ENCODE assay signal across 25 cellular contexts in genomic region chr3:32124977-32125376, GRCh38.
"Had no signal": no experiment of that assay in that cellular context is flagged by ENCODE, and none has a peak within 500 bp of the region (broad histone marks: within the 10 kb centered on the region; RNA-seq: fewer than 3 reads in every experiment).

No MANE protein-coding gene starts in this region.

- H3K4me1 Mint-ChIP-seq: neural crest cell had no signal

- H3K9me3 Mint-ChIP-seq: central memory CD8-positive, alpha-beta T cell; dendritic cell treated with granulocyte-macrophage colony-stimulating factor and Interleukin-4, amounts not matched to agents 40 ng/mL and 50 ng/mL, for 4 days; endodermal cell; immature natural killer cell; natural killer cell; neural crest cell; stimulated activated memory B cell treated with anti-CD40 and anti-IgM and Interleukin-4, amounts not matched to agents 10 μg/mL and 1 μg/mL and 100 μg/mL, for 72 hours had no signal

- H3K27me3 Mint-ChIP-seq: central memory CD8-positive, alpha-beta T cell; dendritic cell treated with granulocyte-macrophage colony-stimulating factor and Interleukin-4, amounts not matched to agents 40 ng/mL and 50 ng/mL, for 4 days; progenitor cell of endocrine pancreas; stimulated activated memory B cell treated with anti-CD40 and anti-IgM and Interleukin-4, amounts not matched to agents 10 μg/mL and 1 μg/mL and 100 μg/mL, for 72 hours had no signal

- H3K36me3 Mint-ChIP-seq: natural killer cell had no signal

- H3K4me3 Mint-ChIP-seq: central memory CD8-positive, alpha-beta T cell; dendritic cell treated with granulocyte-macrophage colony-stimulating factor and Interleukin-4, amounts not matched to agents 40 ng/mL and 50 ng/mL, for 4 days; endodermal cell; natural killer cell; neural crest cell; stimulated activated memory B cell treated with anti-CD40 and anti-IgM and Interleukin-4, amounts not matched to agents 10 μg/mL and 1 μg/mL and 100 μg/mL, for 72 hours had no signal

- DNase-seq: colonic mucosa; effector CD8-positive, alpha-beta T cell; endodermal cell; foreskin fibroblast; hypothalamus; immature natural killer cell; left lung; lower lobe of right lung; natural killer cell; pancreas; sigmoid colon; stimulated activated CD4-positive, alpha-beta T cell treated with anti-CD3 and anti-CD28 coated beads, Interleukin-4, amount 100 ng/mL, for 4 hours; stimulated activated naive CD8-positive, alpha-beta T cell treated with anti-CD3 and anti-CD28 coated beads, Interleukin-15, Interleukin-2, amounts not matched to agents 100 U/mL and 50 U/mL, for 24 hours; substantia nigra; upper lobe of left lung had no signal

- H3K9me3 ChIP-seq: colonic mucosa, gastroesophageal sphincter, left lung, lower lobe of right lung, neutrophil, pancreas, sigmoid colon, thoracic aorta, tibial nerve, upper lobe of left lung had no signal

- H3K27ac ChIP-seq: colonic mucosa, epithelial cell of prostate, gastroesophageal sphincter, left lung, lower lobe of right lung, neutrophil, pancreas, sigmoid colon, thoracic aorta, tibial nerve, upper lobe of left lung had no signal

- H3K27ac Mint-ChIP-seq: dendritic cell treated with granulocyte-macrophage colony-stimulating factor and Interleukin-4, amounts not matched to agents 40 ng/mL and 50 ng/mL, for 4 days; endodermal cell; natural killer cell; progenitor cell of endocrine pancreas; stimulated activated memory B cell treated with anti-CD40 and anti-IgM and Interleukin-4, amounts not matched to agents 10 μg/mL and 1 μg/mL and 100 μg/mL, for 72 hours had no signal

- H3K4me1 ChIP-seq: colonic mucosa had no signal

- H3K36me3 ChIP-seq: colonic mucosa, lower lobe of right lung, neutrophil, pancreas, thoracic aorta had no signal

- H3K4me3 ChIP-seq: colonic mucosa, gastroesophageal sphincter, left lung, lower lobe of right lung, pancreas, sigmoid colon, thoracic aorta, tibial nerve, upper lobe of left lung had no signal

- H3K27me3 ChIP-seq: colonic mucosa, gastroesophageal sphincter, left lung, neutrophil, pancreas, sigmoid colon, tibial nerve, upper lobe of left lung had no signal
